1 cellular context compared by ENCODE assay signal in the genomic region with DNA sequence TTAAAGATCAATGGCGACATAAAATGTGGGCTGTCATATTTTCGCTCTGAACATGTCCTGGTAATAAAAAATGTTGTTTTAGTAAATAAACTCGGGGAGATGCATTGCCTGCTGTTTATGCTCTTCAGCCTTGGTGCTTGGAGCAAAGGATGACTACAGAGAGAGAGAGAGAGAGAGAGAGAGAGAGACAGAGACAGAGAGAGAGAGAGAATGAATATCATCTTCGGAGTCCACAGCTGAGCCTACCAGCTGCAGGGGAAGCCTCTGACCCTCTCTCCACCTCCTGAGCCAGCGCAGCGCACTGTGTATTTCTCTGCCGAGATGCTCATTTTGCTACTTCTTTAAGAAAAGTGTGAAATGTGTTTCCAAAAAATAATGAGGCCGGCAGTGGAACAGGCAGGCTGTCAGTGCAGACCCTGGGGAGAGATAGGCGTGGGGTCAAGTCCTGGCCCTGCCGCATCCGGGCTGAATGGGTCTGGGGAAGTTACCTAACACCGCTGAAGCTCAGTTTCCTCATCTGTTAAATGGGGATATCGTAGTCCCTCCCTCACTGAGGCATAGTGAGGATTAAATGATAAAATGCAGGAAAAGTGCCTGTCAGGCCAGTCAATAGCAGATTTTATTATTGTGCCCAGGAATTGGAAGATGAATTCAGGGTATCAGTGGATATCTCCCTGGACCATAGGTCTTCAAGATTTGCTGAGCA.
A peak's percentile ranks its signal among the peaks of the same experiment; 100 is the strongest.
TF ChIP-seq lines count a peak whose summit lies in the region.

No MANE protein-coding gene starts in this region.

TF ChIP-seq in HepG2, 621 proteins besides CTCF, POLR2A, EP300 and RAD21:
- no peak for TF ChIP-seq KMT2B (CRISPR knock-in tag; IDR thresholded peaks at IDR 0.05)
- no peak for TF ChIP-seq NFRKB (IDR thresholded peaks at IDR 0.05)
- TF ChIP-seq ZNF629 (CRISPR knock-in tag; conservative IDR thresholded peaks at IDR 0.05) = peak; percentile 44; the same call in 1 of the 2 replicates
